8 cellular contexts compared by ENCODE assay signal in the genomic region with DNA sequence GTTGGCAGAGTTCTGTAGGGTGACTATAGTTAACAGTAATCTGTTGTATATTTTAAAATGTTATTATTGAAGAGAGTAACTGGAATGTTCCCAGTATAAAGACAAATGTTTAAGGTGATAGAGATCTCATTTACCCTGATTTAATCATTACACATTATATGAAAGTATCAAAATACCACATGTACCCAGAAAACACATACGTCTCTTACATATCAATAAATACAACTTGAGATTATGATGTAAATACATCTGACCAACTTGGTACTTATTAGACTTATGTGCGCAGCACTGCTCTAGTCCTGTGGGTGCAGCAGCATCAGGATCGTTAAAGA. TPM values are rescaled to one million over a fixed set of nuclear protein-coding genes. Genes with fewer than 3 reads are reported as not detected.
DNase-seq lines count a peak whose midpoint lies in the region; ATAC-seq and TF ChIP-seq lines count a peak whose summit lies in the region.

No MANE protein-coding gene starts in this region.

- no peak for TF ChIP-seq POLR2A in prostate gland (IDR thresholded peaks at IDR 0.05)

- no peaks in the 10 kb centered on the region for H3K27me3 ChIP-seq in GM06990 (replicated peaks; ENCODE audit: control insufficient read depth, insufficient read depth, low read length)
- no peaks in the 10 kb centered on the region for H3K27me3 ChIP-seq in SJSA1 (replicated peaks)
- no peaks in the 10 kb centered on the region for H3K27me3 ChIP-seq in fibroblast of lung (ENCODE audit: control insufficient read depth, insufficient read depth, low read length)
- no peaks in the 10 kb centered on the region for H3K27me3 ChIP-seq in prostate gland (replicated peaks; ENCODE audit: insufficient read depth)

- peak overlapping the region; percentile 58 for H2AFZ ChIP-seq in fibroblast of lung (ENCODE audit: low read length)

- 0% methylated on average over 3 of the region's 3 CpGs for WGBS in prostate gland

- H4K20me1 ChIP-seq in fibroblast of lung (ENCODE audit: control insufficient read depth, extremely low read depth, insufficient read depth, low read length), result no peaks in the 10 kb centered on the region

- H3K4me3 ChIP-seq in GM06990 (replicated peaks; ENCODE audit: low read depth, low read length) (peak overlapping the region; percentile 83), SJSA1 (peak overlapping the region; percentile 93), fibroblast of lung (replicated peaks in 1 of 4; ENCODE audit: control extremely low read depth in 1 of 4, insufficient read depth in 1 of 4, low read depth in 3 of 4, low read length in 4 of 4) (peak overlapping the region; percentile 70 to 90 (median 72)), prostate gland (peak overlapping the region; percentile 75 to 93)

- peaks cover 28% of the 10 kb centered on the region for H3K79me2 ChIP-seq in fibroblast of lung (ENCODE audit: control insufficient read depth, insufficient read depth, low read length)

- H3K4me1 ChIP-seq in SJSA1 (replicated peaks), result peaks cover 6% of the 10 kb centered on the region; the same call in 1 of the 2 replicates
- H3K4me1 ChIP-seq in fibroblast of lung (ENCODE audit: control insufficient read depth, extremely low read depth, insufficient read depth, low read length), result peaks cover 2% of the 10 kb centered on the region
- H3K4me1 ChIP-seq in prostate gland (replicated peaks), result peaks cover 10% of the 10 kb centered on the region

- peak overlapping the region; percentile 72 for H3K9ac ChIP-seq in fibroblast of lung (ENCODE audit: insufficient read depth, low read length)

- ATAC-seq in HG03565 (IDR thresholded peaks at IDR 0.05; ENCODE audit: unreplicated experiment) (no peak), GM18858 (IDR thresholded peaks at IDR 0.05; ENCODE audit: unreplicated experiment) (no peak), GM21619 (IDR thresholded peaks at IDR 0.05; ENCODE audit: unreplicated experiment) (no peak)

- H3K27ac ChIP-seq in SJSA1, result peak overlapping the region; percentile 85
- peak overlapping the region; percentile 89 for H3K27ac ChIP-seq in fibroblast of lung (ENCODE audit: insufficient read depth, low read length)
- peak overlapping the region; percentile 86 to 94 for H3K27ac ChIP-seq in prostate gland

- TF ChIP-seq CTCF in GM06990 (IDR thresholded peaks at IDR 0.05; ENCODE audit: insufficient read depth, low read length, poor library complexity, severe bottlenecking) (no peak), fibroblast of lung (conservative IDR thresholded peaks at IDR 0.05 in 1 of 2, IDR thresholded peaks at IDR 0.05 in 1 of 2; ENCODE audit: low read depth in 1 of 2, low read length in 2 of 2) (no peak), prostate gland (IDR thresholded peaks at IDR 0.05) (no peak)

- peak overlapping the region; percentile 75 for H3K4me2 ChIP-seq in fibroblast of lung (ENCODE audit: extremely low read depth, insufficient read depth, low read length)

- intact Hi-C loops in prostate gland (cut with DNase I), result no loop called here

- no peak for DNase-seq in GM06990 (ENCODE audit: extremely low read depth, insufficient read length)
- no peak for DNase-seq in SJSA1 (ENCODE audit: low read depth in 1 of 2, low spot score in 2 of 2)
- DNase-seq in fibroblast of lung (ENCODE audit: low read depth in 2 of 2), result no peak
- no peak for DNase-seq in prostate gland (ENCODE audit: low spot score)
- no peak for DNase-seq in iPS-NIHi11 (ENCODE audit: low spot score)

- no peaks in the 10 kb centered on the region for H3K9me3 ChIP-seq in SJSA1 (replicated peaks)
- H3K9me3 ChIP-seq in fibroblast of lung (ENCODE audit: control insufficient read depth, insufficient read depth, low read depth, low read length), result no peaks in the 10 kb centered on the region
- H3K9me3 ChIP-seq in prostate gland, result no peaks in the 10 kb centered on the region

- H3K36me3 ChIP-seq in GM06990 (ENCODE audit: control insufficient read depth, insufficient read depth, low read length) (peaks cover 12% of the 10 kb centered on the region), SJSA1 (peaks cover 35% of the 10 kb centered on the region), fibroblast of lung (ENCODE audit: control insufficient read depth, insufficient read depth, low read length) (peaks cover 5% of the 10 kb centered on the region), prostate gland (peaks cover 0 to 5% of the 10 kb centered on the region in 2 donors)

RNA-seq across cellular contexts. Expression of a gene that starts 0.7 kb away (rescaled TPM):
- 436 and 479 TPM in 2 replicates for total RNA-seq in SJSA1 (2014; rRNA removed; shearing (Covaris generic))
- total RNA-seq in fibroblast of lung (251 and 264 TPM in 2 replicates), prostate gland (100 to 1,000 TPM; 156 to 284 TPM)
- polyA plus RNA-seq in fibroblast of lung, result 513 and 651 TPM in 2 replicates
- 461 and 544 TPM in 2 replicates for polyA plus RNA-seq in fibroblast of lung (2012)
- 22.8 and 26.5 TPM in 2 replicates for polyA minus RNA-seq in fibroblast of lung (ENCODE audit: low replicate concordance)

RNA-seq across cellular contexts. Expression of a gene that starts 20.2 kb away (rescaled TPM):
- 3.4 and 5.6 TPM in 2 replicates for total RNA-seq in SJSA1 (2014; rRNA removed; shearing (Covaris generic))
- under 0.01 TPM in 1 of 2 replicates, not detected in the other for total RNA-seq in fibroblast of lung
- 0.02 TPM in 1 of 2 replicates, not detected in the other for polyA plus RNA-seq in fibroblast of lung
- polyA plus RNA-seq in fibroblast of lung (2012), result not detected in 2 replicates
- not detected in 2 replicates for polyA minus RNA-seq in fibroblast of lung (ENCODE audit: low replicate concordance)
- not detected for total RNA-seq in prostate gland
